10 cellular contexts compared by ENCODE assay signal in genomic region chr9:137273616-137274320, GRCh38. TPM values are rescaled to one million over a fixed set of nuclear protein-coding genes. Genes with fewer than 3 reads are reported as not detected.
DNase-seq lines count a peak whose midpoint lies in the region; ATAC-seq, FAIRE-seq and TF ChIP-seq lines count a peak whose summit lies in the region.
"Had no signal": no experiment of that assay in that cellular context is flagged by ENCODE, and none has a peak within 500 bp of the region (broad histone marks: within the 10 kb centered on the region; RNA-seq: fewer than 3 reads in every experiment).

No MANE protein-coding gene starts in this region.

- TF ChIP-seq CTCF in RWPE1 (conservative IDR thresholded peaks at IDR 0.05; ENCODE audit: low read depth) (no peak), kidney (IDR thresholded peaks at IDR 0.05; ENCODE audit: borderline replicate concordance, extremely low read depth, insufficient read depth) (no peak), upper lobe of right lung (IDR thresholded peaks at IDR 0.05) (no peak), neural progenitor cell (IDR thresholded peaks at IDR 0.05) (no peak)

- H3F3A ChIP-seq in neural progenitor cell (ENCODE audit: low read depth), result peaks cover 17% of the 10 kb centered on the region

- no peaks in the 10 kb centered on the region for H3K79me2 ChIP-seq in neural progenitor cell (ENCODE audit: low read depth)

- POLR2A ChIA-PET in RWPE1 (lab: Yijun Ruan, JAX; ENCODE audit: low non-redundant PET), result interaction anchor here (0.5 to 0.9 kb wide), 7 partner anchors 13 to 165 kb away, joined by 3 to 7 read pairs (median 3); partner anchors contain the start of genes TPRN and TUBB4B

- H3K4me3 Mint-ChIP-seq in neural progenitor cell, result no peak overlapping the region

- H3K4me1 Mint-ChIP-seq in neural progenitor cell, result peaks cover 14% of the 10 kb centered on the region

- H3K27ac Mint-ChIP-seq in neural progenitor cell, result no peak overlapping the region

- H3K4me1 ChIP-seq in kidney (ENCODE audit: control insufficient read depth in 1 of 2, insufficient read depth in 1 of 2, low read depth in 1 of 2, low read length in 2 of 2) (peaks cover 17 to 37% of the 10 kb centered on the region in 2 donors), upper lobe of right lung (peaks cover 48% of the 10 kb centered on the region), neural progenitor cell (peaks cover 21% of the 10 kb centered on the region)

- no peak overlapping the region for H3K4me2 ChIP-seq in neural progenitor cell

- CTCF ChIA-PET in RWPE1 (lab: Yijun Ruan, JAX), result interaction anchor here (0.7 to 1.5 kb wide), 3 partner anchors 13 to 37 kb away, joined by 3 to 6 read pairs (median 4); no protein-coding TSS in a partner anchor

- H3K27ac ChIP-seq in RWPE1, result peak overlapping the region; percentile 94
- no peak overlapping the region for H3K27ac ChIP-seq in kidney (ENCODE audit: low read depth in 2 of 2, low read length in 2 of 2)
- peak overlapping the region; percentile 60 for H3K27ac ChIP-seq in upper lobe of right lung
- H3K27ac ChIP-seq in neural progenitor cell, result no peak overlapping the region
- H3K27ac ChIP-seq: GM23248 had no signal

- no peak for FAIRE-seq in kidney (lab: Jason Lieb, UNC)

- H3K9me3 Mint-ChIP-seq in neural progenitor cell, result no peaks in the 10 kb centered on the region

- H3K9me3 ChIP-seq in kidney (ENCODE audit: control insufficient read depth in 1 of 2, low read length in 2 of 2) (no peaks in the 10 kb centered on the region), upper lobe of right lung (no peaks in the 10 kb centered on the region), neural progenitor cell (ENCODE audit: low read depth) (no peaks in the 10 kb centered on the region)

- ATAC-seq in left ventricle myocardium superior (no peak), Right ventricle myocardium inferior (no peak), upper lobe of right lung (no peak), GM21381 (IDR thresholded peaks at IDR 0.05; ENCODE audit: unreplicated experiment) (no peak)

- H4K20me1 ChIP-seq in neural progenitor cell (ENCODE audit: low read depth), result no peaks in the 10 kb centered on the region

- DNase-seq in left ventricle myocardium superior (peak; percentile 53), Right ventricle myocardium inferior (ENCODE audit: missing footprints) (no peak), RWPE1 (ENCODE audit: low spot score) (peak; percentile 69), kidney (peak; percentile 60), upper lobe of right lung (peak; percentile 65), neural progenitor cell (ENCODE audit: low spot score) (no peak), NCI-H128 (lab: John Stamatoyannopoulos, UW; ENCODE audit: unreplicated experiment) (no peak)
- DNase-seq: GM23248, MV-4-11 had no signal

- H3K36me3 Mint-ChIP-seq in neural progenitor cell, result peaks cover 5% of the 10 kb centered on the region

- H3K27me3 ChIP-seq in upper lobe of right lung, result no peaks in the 10 kb centered on the region
- peaks cover 11% of the 10 kb centered on the region for H3K27me3 ChIP-seq in neural progenitor cell

- H3K9ac ChIP-seq in kidney (ENCODE audit: low read length in 2 of 2) (no peak overlapping the region), neural progenitor cell (no peak overlapping the region)
- H3K9ac ChIP-seq: GM23248 had no signal

- H3K4me3 ChIP-seq in kidney (ENCODE audit: low read length in 2 of 2) (no peak overlapping the region), upper lobe of right lung (no peak overlapping the region), neural progenitor cell (no peak overlapping the region)
- H3K4me3 ChIP-seq: GM23248 had no signal

- H3K36me3 ChIP-seq in kidney (ENCODE audit: control insufficient read depth in 1 of 2, insufficient read depth in 2 of 2, low read length in 2 of 2) (no peaks in the 10 kb centered on the region), upper lobe of right lung (peaks cover 22% of the 10 kb centered on the region), neural progenitor cell (no peaks in the 10 kb centered on the region)

- no peak overlapping the region for H2AFZ ChIP-seq in neural progenitor cell (replicated peaks)
- H2AFZ ChIP-seq: GM23248 had no signal

- peaks cover 8% of the 10 kb centered on the region for H3K27me3 Mint-ChIP-seq in neural progenitor cell (ENCODE audit: insufficient read depth, low read depth)

- intact Hi-C loops in left ventricle myocardium superior (cut with micrococcal nuclease) (no loop called here), Right ventricle myocardium inferior (cut with DNase I) (no loop called here), kidney (cut with DNase I) (no loop called here), upper lobe of right lung (cut with DNase I) (no loop called here)

RNA-seq across cellular contexts. Expression of gene TOR4A, which starts 3.8 kb away (rescaled TPM):
- total RNA-seq in left ventricle myocardium superior (19.3 TPM), Right ventricle myocardium inferior (16.5 TPM), kidney (23.8 TPM), upper lobe of right lung (27.4 TPM), neural progenitor cell (ENCODE audit: low replicate concordance) (0.39 and 2.8 TPM in 2 replicates)
- polyA plus RNA-seq in kidney (ENCODE audit: insufficient read depth, low read depth, low replicate concordance), result 4.9 TPM

RNA-seq across cellular contexts. Expression of gene NELFB, which starts 18.6 kb away (rescaled TPM):
- total RNA-seq in left ventricle myocardium superior (43.6 TPM), Right ventricle myocardium inferior (37.9 TPM), kidney (57.3 TPM), upper lobe of right lung (47.2 TPM), neural progenitor cell (ENCODE audit: low replicate concordance) (35.2 and 76.1 TPM in 2 replicates)
- polyA plus RNA-seq in kidney (ENCODE audit: insufficient read depth, low read depth, low replicate concordance), result 43.8 TPM

RNA-seq across cellular contexts. Expression of gene STPG3, which starts 22.7 kb away (rescaled TPM):
- total RNA-seq in left ventricle myocardium superior (0.69 TPM), Right ventricle myocardium inferior (1.4 TPM), kidney (0.38 TPM), upper lobe of right lung (not detected), neural progenitor cell (ENCODE audit: low replicate concordance) (not detected in 2 replicates)
- polyA plus RNA-seq in kidney (ENCODE audit: insufficient read depth, low read depth, low replicate concordance), result not detected
- total RNA-seq: GM23248 had no signal
- polyA plus RNA-seq: GM23248 had no signal

RNA-seq across cellular contexts. Expression of gene NRARP, which starts 28.3 kb away (rescaled TPM):
- 4.0 TPM for total RNA-seq in left ventricle myocardium superior
- total RNA-seq in Right ventricle myocardium inferior, result 4.7 TPM
- total RNA-seq in kidney, result 4.7 TPM
- 1.7 TPM for polyA plus RNA-seq in kidney (ENCODE audit: insufficient read depth, low read depth, low replicate concordance)
- total RNA-seq in upper lobe of right lung, result 21.5 TPM
- 20.7 and 25.2 TPM in 2 replicates for total RNA-seq in neural progenitor cell (ENCODE audit: low replicate concordance)
- polyA plus RNA-seq: GM23248 had no signal

RNA-seq across cellular contexts. Expression of gene TUBB4B, which starts 32.7 kb away (rescaled TPM):
- total RNA-seq in left ventricle myocardium superior, result 439 TPM
- 620 TPM for total RNA-seq in Right ventricle myocardium inferior
- total RNA-seq in kidney, result 258 TPM
- 394 TPM for polyA plus RNA-seq in kidney (ENCODE audit: insufficient read depth, low read depth, low replicate concordance)
- total RNA-seq in upper lobe of right lung, result 191 TPM
- total RNA-seq in neural progenitor cell (ENCODE audit: low replicate concordance), result 183 and 367 TPM in 2 replicates

Comparison
In these comparisons a context has a peak if more than half of its experiments do, and no peak if none do; other contexts are left out.
1. DNase-seq: peak in left ventricle myocardium superior (single experiment), RWPE1 (single experiment), kidney (single experiment) and upper lobe of right lung (single experiment); none in Right ventricle myocardium inferior (single experiment), neural progenitor cell (single experiment) and NCI-H128 (single experiment).
2. H3K27ac ChIP-seq: peak in RWPE1 (single experiment) and upper lobe of right lung (single experiment); none in kidney (0 of 2) and neural progenitor cell (single experiment).